Comparison of ENCODE assay signal across 1 cellular context in genomic region chr1:62637392-62638105, GRCh38.
TF ChIP-seq lines count a peak whose summit lies in the region.

No MANE protein-coding gene starts in this region.

TF ChIP-seq in K562, 482 proteins besides CTCF, POLR2A, EP300 and RAD21 (continued from another document):
- TF ChIP-seq SFPQ (IDR thresholded peaks at IDR 0.05; ENCODE audit: low read depth, low read length) = no peak
- TF ChIP-seq ATF2 (CRISPR knock-in tag; IDR thresholded peaks at IDR 0.05) = no peak
- TF ChIP-seq PHF21A (IDR thresholded peaks at IDR 0.05; ENCODE audit: borderline replicate concordance, low read depth) = no peak
- TF ChIP-seq NFE2 (IDR thresholded peaks at IDR 0.05; ENCODE audit: low read depth) = peak; percentile 56; the same call in 1 of the 2 replicates
